In the genomic region with DNA sequence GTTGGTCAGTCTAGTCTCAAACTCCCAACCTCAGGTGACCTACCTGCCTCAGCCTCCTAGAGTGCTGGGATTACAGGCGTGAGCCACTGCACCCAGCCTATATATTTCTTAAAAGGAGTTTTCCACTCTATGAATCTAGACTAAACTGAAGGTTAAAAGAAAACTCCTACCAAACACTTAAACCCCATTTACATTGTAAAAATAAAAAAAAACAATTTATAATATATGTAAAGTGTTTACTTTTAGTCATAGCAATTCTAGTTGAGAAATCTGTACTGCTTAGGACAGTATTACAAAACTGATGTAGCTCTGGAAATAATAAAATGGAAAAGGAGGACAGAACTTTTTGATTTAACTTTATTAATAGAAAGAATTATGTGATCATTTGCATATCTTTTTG, we compare ENCODE assay signal across 9 cellular contexts. TPM values are rescaled to one million over a fixed set of nuclear protein-coding genes. Genes with fewer than 3 reads are reported as not detected.
"Had no signal": no experiment of that assay in that cellular context is flagged by ENCODE, and none has a peak within 500 bp of the region (broad histone marks: within the 10 kb centered on the region; RNA-seq: fewer than 3 reads in every experiment).

No MANE protein-coding gene starts in this region.

- H3K4me3 ChIP-seq: GM12878 had no signal

- FAIRE-seq: G401.6, GM12878, GM12891, GM12892, GM18507, GM19239 had no signal

- DNase-seq: GDM1, GF-D8 had no signal

- ATAC-seq: GM12878 had no signal

RNA-seq across cellular contexts. Expression of gene ASB17, which starts 9.5 kb away (rescaled TPM):
- total RNA-seq: G401, GM12878 had no signal
